1 cellular context compared by ENCODE assay signal in genomic region chr15:29942144-29942543, GRCh38.
TF ChIP-seq lines count a peak whose summit lies in the region.

No MANE protein-coding gene starts in this region.

TF ChIP-seq in GM23338, 12 proteins besides CTCF, POLR2A, EP300 and RAD21 (continued from another document):
- no peak for TF ChIP-seq ZNF462 (CRISPR knock-in tag; IDR thresholded peaks at IDR 0.05)
